24 cellular contexts compared by ENCODE assay signal in genomic region chr2:234649951-234650350, GRCh38.
"Had no signal": no experiment of that assay in that cellular context is flagged by ENCODE, and none has a peak within 500 bp of the region (broad histone marks: within the 10 kb centered on the region; RNA-seq: fewer than 3 reads in every experiment).

No MANE protein-coding gene starts in this region.

- H3K4me3 ChIP-seq: colonic mucosa, coronary artery, dorsolateral prefrontal cortex, esophagus muscularis mucosa, esophagus squamous epithelium, gastrocnemius medialis, gastroesophageal sphincter, heart left ventricle, heart right ventricle had no signal

- H3K4me1 ChIP-seq: colonic mucosa, esophagus muscularis mucosa, esophagus squamous epithelium, foreskin keratinocyte, gastrocnemius medialis, gastroesophageal sphincter, heart left ventricle, heart right ventricle had no signal

- H3K27me3 Mint-ChIP-seq: dendritic cell treated with granulocyte-macrophage colony-stimulating factor and Interleukin-4, amounts not matched to agents 40 ng/mL and 50 ng/mL, for 4 days had no signal

- H3K27ac ChIP-seq: colonic mucosa, coronary artery, dorsolateral prefrontal cortex, epithelial cell of prostate, esophagus muscularis mucosa, esophagus squamous epithelium, foreskin keratinocyte, gastrocnemius medialis, gastroesophageal sphincter, heart left ventricle, heart right ventricle had no signal

- H3K4me3 Mint-ChIP-seq: dendritic cell treated with granulocyte-macrophage colony-stimulating factor and Interleukin-4, amounts not matched to agents 40 ng/mL and 50 ng/mL, for 4 days; effector memory CD8-positive, alpha-beta T cell had no signal

- H3K9me3 ChIP-seq: colonic mucosa, esophagus muscularis mucosa, esophagus squamous epithelium, gastrocnemius medialis, gastroesophageal sphincter had no signal

- DNase-seq: colonic mucosa; cortex of kidney; dermis blood vessel endothelial cell; dorsolateral prefrontal cortex; effector CD4-positive, alpha-beta T cell; effector CD8-positive, alpha-beta T cell; effector memory CD4-positive, alpha-beta T cell; effector memory CD8-positive, alpha-beta T cell; erythroblast; esophagus squamous epithelium; foreskin fibroblast; foreskin keratinocyte; foreskin melanocyte; gastrocnemius medialis; glutamatergic neuron; head of caudate nucleus; heart left ventricle; heart right ventricle had no signal

- H3K27me3 ChIP-seq: colonic mucosa, foreskin keratinocyte, gastrocnemius medialis had no signal

- ATAC-seq: effector memory CD8-positive, alpha-beta T cell; esophagus mucosa; foreskin keratinocyte; gastrocnemius medialis; gastroesophageal sphincter; heart left ventricle; heart right ventricle had no signal

- H3K9me3 Mint-ChIP-seq: dendritic cell treated with granulocyte-macrophage colony-stimulating factor and Interleukin-4, amounts not matched to agents 40 ng/mL and 50 ng/mL, for 4 days; effector memory CD8-positive, alpha-beta T cell had no signal

- H3K27ac Mint-ChIP-seq: dendritic cell treated with granulocyte-macrophage colony-stimulating factor and Interleukin-4, amounts not matched to agents 40 ng/mL and 50 ng/mL, for 4 days; effector memory CD8-positive, alpha-beta T cell had no signal

- H3K36me3 ChIP-seq: colonic mucosa, esophagus muscularis mucosa, esophagus squamous epithelium, gastrocnemius medialis, gastroesophageal sphincter, heart left ventricle, heart right ventricle had no signal
